Comparison of ENCODE assay signal across 1 cellular context in genomic region chr2:38079111-38080052, GRCh38.
TF ChIP-seq lines count a peak whose summit lies in the region.

No MANE protein-coding gene starts in this region.

TF ChIP-seq in IMR-90, 13 proteins besides CTCF, POLR2A, EP300 and RAD21 (continued from another document):
- TF ChIP-seq FOS (IDR thresholded peaks at IDR 0.05; ENCODE audit: low read depth, low read length) (no peak), MXI1 (IDR thresholded peaks at IDR 0.05; ENCODE audit: borderline replicate concordance, low read depth, low read length) (no peak), MAZ (IDR thresholded peaks at IDR 0.05; ENCODE audit: borderline replicate concordance, low read depth, low read length) (no peak), CHD1 (IDR thresholded peaks at IDR 0.05; ENCODE audit: low read depth, low read length) (no peak), BHLHE40 (IDR thresholded peaks at IDR 0.05; ENCODE audit: low read depth, low read length) (no peak), RCOR1 (IDR thresholded peaks at IDR 0.05; ENCODE audit: insufficient replicate concordance, low read length) (no peak), NFE2L2 (IDR thresholded peaks at IDR 0.05; ENCODE audit: low read depth, low read length) (no peak)
- TF ChIP-seq, protein P1, sequence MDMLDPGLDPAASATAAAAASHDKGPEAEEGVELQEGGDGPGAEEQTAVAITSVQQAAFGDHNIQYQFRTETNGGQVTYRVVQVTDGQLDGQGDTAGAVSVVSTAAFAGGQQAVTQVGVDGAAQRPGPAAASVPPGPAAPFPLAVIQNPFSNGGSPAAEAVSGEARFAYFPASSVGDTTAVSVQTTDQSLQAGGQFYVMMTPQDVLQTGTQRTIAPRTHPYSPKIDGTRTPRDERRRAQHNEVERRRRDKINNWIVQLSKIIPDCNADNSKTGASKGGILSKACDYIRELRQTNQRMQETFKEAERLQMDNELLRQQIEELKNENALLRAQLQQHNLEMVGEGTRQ (IDR thresholded peaks at IDR 0.05; ENCODE audit: low read depth, low read length): no peak
